ENCODE assay signal across 18 cellular contexts in genomic region chr17:62964506-62964905, GRCh38. TPM values are rescaled to one million over a fixed set of nuclear protein-coding genes. Genes with fewer than 3 reads are reported as not detected.
DNase-seq lines count a peak whose midpoint lies in the region; ATAC-seq and TF ChIP-seq lines count a peak whose summit lies in the region.
"Had no signal": no experiment of that assay in that cellular context is flagged by ENCODE, and none has a peak within 500 bp of the region (broad histone marks: within the 10 kb centered on the region; RNA-seq: fewer than 3 reads in every experiment).

No MANE protein-coding gene starts in this region.

- H2AFZ ChIP-seq in SK-N-SH (ENCODE audit: low read depth), result no peak overlapping the region

- H3K4me1 Mint-ChIP-seq in activated T-helper 17 cell treated with anti-CD3 and anti-CD28 coated beads, Interleukin-2, amount 50 U/mL, for 72 hours, result peaks cover 17% of the 10 kb centered on the region
- H3K4me1 Mint-ChIP-seq in nephron, result peaks cover 20% of the 10 kb centered on the region

- no peaks in the 10 kb centered on the region for H3K9me2 ChIP-seq in SK-N-SH

- H3K4me1 ChIP-seq in SK-N-SH (ENCODE audit: control insufficient read depth in 1 of 2, insufficient read depth in 2 of 2, low read depth in 1 of 2, low read length in 1 of 2) (peaks cover 4 to 29% of the 10 kb centered on the region in 2 experiments; a peak in 3 of 4 replicates), right atrium auricular region (peaks cover 0 to 17% of the 10 kb centered on the region in 2 donors)

- no peak overlapping the region for H3K9ac ChIP-seq in SK-N-SH

- peaks cover 33% of the 10 kb centered on the region for H3K27me3 Mint-ChIP-seq in activated T-helper 17 cell treated with anti-CD3 and anti-CD28 coated beads, Interleukin-2, amount 50 U/mL, for 72 hours
- H3K27me3 Mint-ChIP-seq in nephron (ENCODE audit: low read depth), result no peaks in the 10 kb centered on the region

- peaks cover 14% of the 10 kb centered on the region for H3K36me3 Mint-ChIP-seq in activated T-helper 17 cell treated with anti-CD3 and anti-CD28 coated beads, Interleukin-2, amount 50 U/mL, for 72 hours (ENCODE audit: low read depth)
- no peaks in the 10 kb centered on the region for H3K36me3 Mint-ChIP-seq in nephron (ENCODE audit: low read depth)

- 97% methylated on average over 4 of the region's 4 CpGs for WGBS in SK-N-SH (ENCODE audit: low lambda C conversion rate)

- H3F3A ChIP-seq in SK-N-SH (replicated peaks; ENCODE audit: insufficient read depth), result peaks cover 16% of the 10 kb centered on the region

- H3K4me3 ChIP-seq in SK-N-SH (ENCODE audit: low read depth in 2 of 2, low read length in 1 of 2) (no peak overlapping the region), right atrium auricular region (no peak overlapping the region)

- CTCF ChIA-PET in SK-N-SH (lab: Yijun Ruan, JAX), result interaction anchor here (0.7 to 5.1 kb wide), 3 partner anchors 22 to 259 kb away, joined by 3 to 61 read pairs (median 7); no protein-coding TSS in a partner anchor

- ATAC-seq in SK-N-SH treated with all-trans-retinoic acid at 6 μM for 48 hours, result no peak
- no peak for ATAC-seq in activated T-helper 17 cell treated with anti-CD3 and anti-CD28 coated beads, Interleukin-2, amount 50 U/mL, for 72 hours (replicated peaks)
- ATAC-seq: HCT116, PC-3 had no signal

- H3K27me3 ChIP-seq in SK-N-SH (ENCODE audit: insufficient read depth) (no peaks in the 10 kb centered on the region), right atrium auricular region (no peaks in the 10 kb centered on the region)

- H3K9me3 Mint-ChIP-seq in activated T-helper 17 cell treated with anti-CD3 and anti-CD28 coated beads, Interleukin-2, amount 50 U/mL, for 72 hours, result no peaks in the 10 kb centered on the region
- H3K9me3 Mint-ChIP-seq in nephron, result no peaks in the 10 kb centered on the region
- H3K9me3 Mint-ChIP-seq: GM23338 had no signal

- no peaks in the 10 kb centered on the region for H3K36me3 ChIP-seq in SK-N-SH (replicated peaks in 1 of 2; ENCODE audit: control insufficient read depth in 1 of 2, insufficient read depth in 2 of 2, low read length in 1 of 2)
- no peaks in the 10 kb centered on the region for H3K36me3 ChIP-seq in right atrium auricular region

- H4K20me1 ChIP-seq in SK-N-SH (ENCODE audit: insufficient read depth), result peaks cover 9% of the 10 kb centered on the region

- 0 out of 2 replicates have a peak overlapping the region, but pooled peaks have one; percentile 37 for H3K4me2 ChIP-seq in SK-N-SH

- H3K4me3 Mint-ChIP-seq in activated T-helper 17 cell treated with anti-CD3 and anti-CD28 coated beads, Interleukin-2, amount 50 U/mL, for 72 hours, result peak overlapping the region; percentile 81
- H3K4me3 Mint-ChIP-seq in nephron, result peak overlapping the region; percentile 40 to 92 (median 50)

- peaks cover 31% of the 10 kb centered on the region for H3K79me2 ChIP-seq in SK-N-SH (ENCODE audit: insufficient read depth)

- no peaks in the 10 kb centered on the region for H3K9me3 ChIP-seq in SK-N-SH
- no peaks in the 10 kb centered on the region for H3K9me3 ChIP-seq in right atrium auricular region

- no peak for TF ChIP-seq EP300 in SK-N-SH (IDR thresholded peaks at IDR 0.05; ENCODE audit: borderline replicate concordance in 1 of 2, low read depth in 1 of 2, low read length in 1 of 2)

- no peak for DNase-seq in SK-N-SH
- no peak for DNase-seq in mesenteric fat pad (ENCODE audit: low spot score)
- no peak for DNase-seq in COR-L47 (lab: John Stamatoyannopoulos, UW)
- DNase-seq in right atrium auricular region (ENCODE audit: low spot score), result no peak
- DNase-seq in NCI-H446 (lab: John Stamatoyannopoulos, UW), result no peak
- DNase-seq: GF-D8, KBM-7, NCI-H1436, NCI-H2029, NCI-H2171 treated with DMSO at 0.1 percent for 48 hours, NCI-H748 treated with DMSO at 0.1 percent for 48 hours, PC-3 had no signal

- peak overlapping the region; percentile 88 for H3K27ac Mint-ChIP-seq in activated T-helper 17 cell treated with anti-CD3 and anti-CD28 coated beads, Interleukin-2, amount 50 U/mL, for 72 hours
- no peak overlapping the region for H3K27ac Mint-ChIP-seq in nephron
- H3K27ac Mint-ChIP-seq: GM23338 had no signal

- POLR2A ChIA-PET in SK-N-SH (lab: Yijun Ruan, JAX), result no interaction called here

- no peak overlapping the region for H3K27ac ChIP-seq in SK-N-SH (ENCODE audit: low read depth in 2 of 2, low read length in 1 of 2)
- H3K27ac ChIP-seq in right atrium auricular region, result no peak overlapping the region
- H3K27ac ChIP-seq: 22Rv1 had no signal

- no peak for TF ChIP-seq RAD21 in SK-N-SH (IDR thresholded peaks at IDR 0.05; ENCODE audit: low read length)

- no peak for TF ChIP-seq CTCF in SK-N-SH (IDR thresholded peaks at IDR 0.05)
- no peak for TF ChIP-seq CTCF in nephron (IDR thresholded peaks at IDR 0.05; ENCODE audit: unreplicated experiment in 3 of 3)
- no peak for TF ChIP-seq CTCF in right atrium auricular region (IDR thresholded peaks at IDR 0.05)

TF ChIP-seq in SK-N-SH, 30 proteins besides CTCF, POLR2A, EP300 and RAD21:
- no peak for TF ChIP-seq GABPA (IDR thresholded peaks at IDR 0.05; ENCODE audit: low read depth)
- TF ChIP-seq NFIC (IDR thresholded peaks at IDR 0.05; ENCODE audit: borderline replicate concordance), result no peak
- no peak for TF ChIP-seq CHD2 (IDR thresholded peaks at IDR 0.05; ENCODE audit: low read length, partially characterized antibody)
- TF ChIP-seq NRF1 (IDR thresholded peaks at IDR 0.05; ENCODE audit: low read depth, low read length), result no peak
- TF ChIP-seq PBX3 (IDR thresholded peaks at IDR 0.05), result no peak
- no peak for TF ChIP-seq USF1 (IDR thresholded peaks at IDR 0.05; ENCODE audit: borderline replicate concordance, low read depth)
- TF ChIP-seq JUND (IDR thresholded peaks at IDR 0.05), result no peak
- no peak for TF ChIP-seq ELF1 (IDR thresholded peaks at IDR 0.05)
- TF ChIP-seq TEAD4 (IDR thresholded peaks at IDR 0.05; ENCODE audit: borderline replicate concordance, insufficient read depth), result no peak
- no peak for TF ChIP-seq TCF12 (IDR thresholded peaks at IDR 0.05)
- no peak for TF ChIP-seq MXI1 (IDR thresholded peaks at IDR 0.05; ENCODE audit: low read depth, low read length)
- no peak for TF ChIP-seq YY1 (IDR thresholded peaks at IDR 0.05; ENCODE audit: low read depth)
TF ChIP-seq in SK-N-SH: peak in this region for 0.

TF ChIP-seq in SK-N-SH treated with all-trans-retinoic acid at 6 μM for 48 hours, 23 proteins besides CTCF, POLR2A, EP300 and RAD21:
- TF ChIP-seq ZFP30 (CRISPR knock-in tag; IDR thresholded peaks at IDR 0.05), result no peak
- no peak for TF ChIP-seq TSHZ2 (CRISPR knock-in tag; IDR thresholded peaks at IDR 0.05)

RNA-seq across cellular contexts. Expression of gene TANC2, which starts 1.5 kb away (rescaled TPM):
- 23.0 and 26.4 TPM in 2 replicates for polyA plus RNA-seq in SK-N-SH (2012; rRNA removed)
- polyA plus RNA-seq in SK-N-SH (2012; cell fraction: cytosol; rRNA removed), result 14.4 and 17.0 TPM in 2 replicates
- polyA plus RNA-seq in SK-N-SH (2012; cell fraction: nucleus; rRNA removed), result 46.6 and 65.1 TPM in 2 replicates
- total RNA-seq in activated T-helper 17 cell treated with anti-CD3 and anti-CD28 coated beads, Interleukin-2, amount 50 U/mL, for 72 hours, result 10 to 100 TPM; 23.4 to 63.9 TPM
- total RNA-seq in mesenteric fat pad (62.9 TPM), right atrium auricular region (1 to 10 TPM; 4.0 to 5.7 TPM)
